1 cellular context compared by ENCODE assay signal in the genomic region with DNA sequence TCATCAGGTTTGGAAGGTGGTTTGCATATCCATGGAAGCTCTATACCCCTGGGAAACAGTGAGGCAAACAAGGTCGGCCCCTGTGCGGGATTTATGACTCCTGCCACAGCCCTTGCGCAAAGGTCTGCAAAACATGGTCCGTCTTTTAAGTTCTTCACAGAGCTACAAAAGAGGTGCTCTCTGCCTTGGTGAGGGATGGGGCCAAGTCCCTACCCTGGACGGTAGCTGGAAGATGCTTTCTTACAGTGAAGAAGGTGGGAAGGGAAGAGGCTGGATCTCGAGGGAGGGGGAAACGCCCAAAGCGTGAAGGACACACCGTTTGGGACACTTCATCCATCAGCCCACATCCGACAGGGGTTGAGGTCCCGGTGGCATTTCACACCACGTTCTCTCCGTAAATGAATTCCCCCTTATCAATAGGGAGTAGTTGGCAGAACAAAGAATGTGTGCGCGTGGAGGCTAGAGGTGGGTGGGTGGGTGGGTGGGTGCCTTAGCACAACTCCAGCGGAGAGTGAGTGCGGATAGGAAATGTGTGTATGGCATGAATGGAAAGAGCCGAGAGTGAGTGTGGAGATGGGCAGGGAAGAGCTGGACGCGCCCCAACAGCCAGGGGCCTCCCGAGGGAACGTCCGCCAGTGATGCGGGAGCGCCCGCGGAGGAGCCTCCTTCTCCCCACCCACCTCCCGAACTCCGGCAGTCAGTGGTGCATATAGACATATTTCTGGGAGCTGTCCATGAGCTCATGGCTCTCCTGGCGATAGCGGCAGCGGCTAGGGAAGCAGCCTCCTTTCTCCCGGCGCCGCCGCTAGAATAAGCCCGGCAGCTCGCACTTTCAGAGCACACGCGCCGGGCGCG.
TF ChIP-seq lines count a peak whose summit lies in the region.

No MANE protein-coding gene starts in this region.

TF ChIP-seq in H1, 55 proteins besides CTCF, POLR2A, EP300 and RAD21 (continued from another document):
- no peak for TF ChIP-seq GABPA (IDR thresholded peaks at IDR 0.05; ENCODE audit: borderline replicate concordance, insufficient read depth, low read length)
- TF ChIP-seq ASH2L (IDR thresholded peaks at IDR 0.05; ENCODE audit: low read length), result peak; percentile 19
- 0 out of 2 replicates have a peak, but pooled peaks have one; percentile 25 for TF ChIP-seq RBBP5 (IDR thresholded peaks at IDR 0.05; ENCODE audit: borderline replicate concordance, low read depth, low read length)
- TF ChIP-seq HDAC6 (IDR thresholded peaks at IDR 0.05; ENCODE audit: low read depth, low read length), result no peak
- TF ChIP-seq, protein P1, sequence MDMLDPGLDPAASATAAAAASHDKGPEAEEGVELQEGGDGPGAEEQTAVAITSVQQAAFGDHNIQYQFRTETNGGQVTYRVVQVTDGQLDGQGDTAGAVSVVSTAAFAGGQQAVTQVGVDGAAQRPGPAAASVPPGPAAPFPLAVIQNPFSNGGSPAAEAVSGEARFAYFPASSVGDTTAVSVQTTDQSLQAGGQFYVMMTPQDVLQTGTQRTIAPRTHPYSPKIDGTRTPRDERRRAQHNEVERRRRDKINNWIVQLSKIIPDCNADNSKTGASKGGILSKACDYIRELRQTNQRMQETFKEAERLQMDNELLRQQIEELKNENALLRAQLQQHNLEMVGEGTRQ (IDR thresholded peaks at IDR 0.05; ENCODE audit: low read length), result no peak
- peak; percentile 91; the same call in 1 of the 2 replicates for TF ChIP-seq POLR2AphosphoS5 (IDR thresholded peaks at IDR 0.05; ENCODE audit: low read depth, low read length)
- TF ChIP-seq CEBPB (IDR thresholded peaks at IDR 0.05; ENCODE audit: low read depth, low read length), result 0 out of 2 replicates have a peak, but pooled peaks have one; percentile 1
- peak; percentile 82 for TF ChIP-seq TAF7 (optimal IDR thresholded peaks at IDR 0.05; ENCODE audit: borderline replicate concordance, low read depth, low read length)
